In the genomic region with DNA sequence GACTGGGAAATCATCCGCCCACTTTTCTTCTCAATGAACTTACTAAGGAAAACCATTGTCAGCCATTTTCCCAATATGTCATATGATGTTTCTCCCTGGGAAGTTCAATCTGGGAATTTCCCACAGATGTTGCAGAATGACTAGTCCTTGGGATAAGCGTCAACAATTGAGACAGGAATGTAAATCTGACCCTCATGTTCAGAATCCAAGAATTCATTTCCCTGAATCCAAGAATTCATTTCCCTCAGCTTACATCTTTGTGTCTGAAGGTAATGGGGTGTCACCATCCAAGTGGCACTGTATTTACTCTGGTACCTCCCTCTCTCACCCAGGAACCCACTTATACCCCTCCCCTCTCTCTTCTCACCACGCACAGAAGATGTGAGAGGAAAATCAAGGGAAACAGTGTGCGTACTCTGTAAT, we compare ENCODE assay signal across 9 cellular contexts.
DNase-seq lines count a peak whose midpoint lies in the region; ATAC-seq lines count a peak whose summit lies in the region.
"Had no signal": no experiment of that assay in that cellular context is flagged by ENCODE, and none has a peak within 500 bp of the region (broad histone marks: within the 10 kb centered on the region; RNA-seq: fewer than 3 reads in every experiment).

No MANE protein-coding gene starts in this region.

- H3K4me1 ChIP-seq in subcutaneous abdominal adipose tissue (ENCODE audit: control insufficient read depth in 5 of 5, insufficient read depth in 5 of 5, low read length in 5 of 5): peaks cover 24 to 91% (median 88%) of the 10 kb centered on the region in 5 donors

- peak overlapping the region; percentile 1 for H3K27ac Mint-ChIP-seq in T-helper 2 cell treated with Interferon-gamma antibody and Interleukin-4, amounts not matched to agents 5 μg/mL and 100 μg/mL, for 36 hours
- peak overlapping the region; percentile 95 for H3K27ac Mint-ChIP-seq in activated naive CD8-positive, alpha-beta T cell treated with anti-CD3 and anti-CD28 coated beads, Interleukin-2, amount 50 U/mL, for 24 hours

- H3K27me3 Mint-ChIP-seq in T-helper 2 cell treated with Interferon-gamma antibody and Interleukin-4, amounts not matched to agents 5 μg/mL and 100 μg/mL, for 36 hours (ENCODE audit: low read depth): no peaks in the 10 kb centered on the region
- H3K27me3 Mint-ChIP-seq in activated naive CD8-positive, alpha-beta T cell treated with anti-CD3 and anti-CD28 coated beads, Interleukin-2, amount 50 U/mL, for 24 hours: peaks cover 7% of the 10 kb centered on the region

- peaks cover 4% of the 10 kb centered on the region for H3K36me3 Mint-ChIP-seq in T-helper 2 cell treated with Interferon-gamma antibody and Interleukin-4, amounts not matched to agents 5 μg/mL and 100 μg/mL, for 36 hours (ENCODE audit: low read depth)
- H3K36me3 Mint-ChIP-seq in activated naive CD8-positive, alpha-beta T cell treated with anti-CD3 and anti-CD28 coated beads, Interleukin-2, amount 50 U/mL, for 24 hours (ENCODE audit: low read depth): peaks cover 11% of the 10 kb centered on the region

- H3K4me1 Mint-ChIP-seq in T-helper 2 cell treated with Interferon-gamma antibody and Interleukin-4, amounts not matched to agents 5 μg/mL and 100 μg/mL, for 36 hours (ENCODE audit: low read depth): peaks cover 53% of the 10 kb centered on the region
- peaks cover 87% of the 10 kb centered on the region for H3K4me1 Mint-ChIP-seq in activated naive CD8-positive, alpha-beta T cell treated with anti-CD3 and anti-CD28 coated beads, Interleukin-2, amount 50 U/mL, for 24 hours

- H3K9ac ChIP-seq in subcutaneous abdominal adipose tissue (ENCODE audit: low read length in 5 of 5): peak overlapping the region in 2 of 5 donors; percentile 42 to 48

- H3K9me3 Mint-ChIP-seq in T-helper 2 cell treated with Interferon-gamma antibody and Interleukin-4, amounts not matched to agents 5 μg/mL and 100 μg/mL, for 36 hours: no peaks in the 10 kb centered on the region
- no peaks in the 10 kb centered on the region for H3K9me3 Mint-ChIP-seq in activated naive CD8-positive, alpha-beta T cell treated with anti-CD3 and anti-CD28 coated beads, Interleukin-2, amount 50 U/mL, for 24 hours

- H3K4me3 Mint-ChIP-seq in T-helper 2 cell treated with Interferon-gamma antibody and Interleukin-4, amounts not matched to agents 5 μg/mL and 100 μg/mL, for 36 hours: peak overlapping the region; percentile 88
- peak overlapping the region; percentile 79 for H3K4me3 Mint-ChIP-seq in activated naive CD8-positive, alpha-beta T cell treated with anti-CD3 and anti-CD28 coated beads, Interleukin-2, amount 50 U/mL, for 24 hours

- H3K27ac ChIP-seq in subcutaneous abdominal adipose tissue (ENCODE audit: low read depth, low read length): peak overlapping the region; percentile 86

- no peaks in the 10 kb centered on the region for H3K9me3 ChIP-seq in subcutaneous abdominal adipose tissue (ENCODE audit: control insufficient read depth in 5 of 5, low read length in 5 of 5)

- H3K27me3 ChIP-seq in subcutaneous abdominal adipose tissue (ENCODE audit: control insufficient read depth in 5 of 5, insufficient read depth in 4 of 5, low read length in 5 of 5): no peaks in the 10 kb centered on the region

- no peak for ATAC-seq in activated naive CD8-positive, alpha-beta T cell treated with anti-CD3 and anti-CD28 coated beads, Interleukin-2, amount 50 U/mL, for 24 hours
- ATAC-seq in HG03565 (IDR thresholded peaks at IDR 0.05; ENCODE audit: unreplicated experiment): no peak

- H3K4me3 ChIP-seq in subcutaneous abdominal adipose tissue (ENCODE audit: low read depth in 1 of 5, low read length in 5 of 5): peak overlapping the region in 2 of 5 donors; percentile 3 to 26

- H3K36me3 ChIP-seq in subcutaneous abdominal adipose tissue (ENCODE audit: control insufficient read depth in 5 of 5, insufficient read depth in 5 of 5, low read length in 5 of 5): peaks cover 0 to 6% (median 3%) of the 10 kb centered on the region in 5 donors

- DNase-seq in T-helper 2 cell treated with Interferon-gamma antibody and Interleukin-4, amounts not matched to agents 5 μg/mL and 100 μg/mL, for 36 hours (ENCODE audit: low spot score): no peak
- DNase-seq in T-helper 2 cell: no peak
- no peak for DNase-seq in activated naive CD8-positive, alpha-beta T cell treated with anti-CD3 and anti-CD28 coated beads, Interleukin-2, amount 50 U/mL, for 24 hours
- peak; percentile 69 for DNase-seq in kidney glomerular epithelial cell (lab: John Stamatoyannopoulos, UW)
- no peak for DNase-seq in OCI-M1 (lab: John Stamatoyannopoulos, UW)
- DNase-seq in retina: no peak
- DNase-seq: stimulated activated CD4-positive, alpha-beta T cell treated with anti-CD3 and anti-CD28 coated beads, Interleukin-2, amount 100 ng/mL, for 48 hours had no signal
